Comparison of ENCODE assay signal across 34 cellular contexts in genomic region chr2:2749206-2749598, GRCh38.
"Had no signal": no experiment of that assay in that cellular context is flagged by ENCODE, and none has a peak within 500 bp of the region (broad histone marks: within the 10 kb centered on the region; RNA-seq: fewer than 3 reads in every experiment).

No MANE protein-coding gene starts in this region.

- H3K4me1 Mint-ChIP-seq: activated B cell treated with CpG ODN at 0.5 μM for 24 hours; activated CD4-positive, alpha-beta T cell treated with anti-CD3 and anti-CD28 coated beads, Interleukin-2, amount 10 ng/mL, durations not matched to agents 24 days and 14 days; activated naive CD8-positive, alpha-beta T cell treated with anti-CD3 and anti-CD28 coated beads for 36 hours; activated T-helper 17 cell treated with anti-CD3 and anti-CD28 coated beads, Interleukin-2, amount 50 U/mL, for 72 hours had no signal

- H3K27ac ChIP-seq: adrenal gland, body of pancreas, brain microvascular endothelial cell, breast epithelium, VCaP had no signal

- H3K27me3 ChIP-seq: adrenal gland, body of pancreas, brain microvascular endothelial cell, breast epithelium had no signal

- H3K4me3 Mint-ChIP-seq: activated B cell treated with CpG ODN at 0.5 μM for 24 hours; activated CD4-positive, alpha-beta memory T cell treated with anti-CD3 and anti-CD28 coated beads for 36 hours; activated CD4-positive, alpha-beta T cell treated with anti-CD3 and anti-CD28 coated beads, Interleukin-2, amount 10 ng/mL, durations not matched to agents 24 days and 14 days; activated CD8-positive, alpha-beta T cell treated with anti-CD3 and anti-CD28 coated beads for 36 hours; activated naive CD4-positive, alpha-beta T cell treated with anti-CD3 and anti-CD28 coated beads for 36 hours; activated naive CD8-positive, alpha-beta T cell treated with anti-CD3 and anti-CD28 coated beads for 36 hours; activated T-cell treated with anti-CD3 and anti-CD28 coated beads, Interleukin-2, amount 50 U/mL, for 4 hours; activated T-cell treated with anti-CD3 and anti-CD28 coated beads, Interleukin-2, amount 50 U/mL, for 72 hours; activated T-helper 1 cell treated with anti-CD3 and anti-CD28 coated beads, Interleukin-12 subunit alpha, Interleukin-12 subunit beta, Interleukin-2, Interleukin-4 antibody, amounts not matched to agents 30 ng/mL and 10 ng/mL and 1 ng/mL, durations not matched to agents 14 hours and 24 hours and 36 hours; activated T-helper 17 cell treated with anti-CD3 and anti-CD28 coated beads, Interleukin-2, amount 50 U/mL, for 72 hours; T-helper 1 cell treated with Interleukin-12 subunit alpha and Interleukin-12 subunit beta and Interleukin-4 antibody, amounts not matched to agents 30 μg/mL and 1 μg/mL, for 36 hours; T-helper 2 cell treated with Interferon-gamma antibody and Interleukin-4, amounts not matched to agents 5 μg/mL and 100 μg/mL, for 36 hours had no signal

- DNase-seq: activated B cell treated with CpG ODN at 0.5 μM for 24 hours; activated CD4-positive, alpha-beta memory T cell treated with anti-CD3 and anti-CD28 coated beads for 36 hours; activated CD4-positive, alpha-beta T cell treated with anti-CD3 and anti-CD28 coated beads for 4 hours; activated CD4-positive, alpha-beta T cell treated with anti-CD3 and anti-CD28 coated beads, Interleukin-2, amount 10 ng/mL, durations not matched to agents 24 days and 14 days; activated CD4-positive, alpha-beta T cell treated with anti-CD3 and anti-CD28 coated beads, Interleukin-2, amount 50 U/mL, for 1 hour; activated CD4-positive, alpha-beta T cell treated with anti-CD3 and anti-CD28 coated beads, Interleukin-2, amount 50 U/mL, for 4 hours; activated CD4-positive, CD25-positive, alpha-beta regulatory T cell treated with anti-CD3 and anti-CD28 coated beads, Interleukin-2, amount 50 U/mL, for 72 hours; activated CD8-positive, alpha-beta memory T cell treated with anti-CD3 and anti-CD28 coated beads, Interleukin-2, amount 50 U/mL, for 4 hours; activated CD8-positive, alpha-beta T cell treated with anti-CD3 and anti-CD28 coated beads for 36 hours; activated effector memory CD4-positive, alpha-beta T cell treated with anti-CD3 and anti-CD28 coated beads, Interleukin-2, amount 50 U/mL, for 16 hours; activated gamma-delta T cell treated with Interleukin-2 at 50 U/mL for 16 hours; activated naive CD4-positive, alpha-beta T cell; activated naive CD4-positive, alpha-beta T cell treated with anti-CD3 and anti-CD28 coated beads for 36 hours; activated naive CD4-positive, alpha-beta T cell treated with anti-CD3 and anti-CD28 coated beads, Interleukin-2, amount 50 U/mL, for 16 hours; activated naive CD8-positive, alpha-beta T cell treated with anti-CD3 and anti-CD28 coated beads for 36 hours; activated T-cell treated with anti-CD3 and anti-CD28 coated beads for 4 hours; activated T-cell treated with anti-CD3 and anti-CD28 coated beads, Interleukin-2, amount 50 U/mL, for 1 hour; activated T-cell treated with anti-CD3 and anti-CD28 coated beads, Interleukin-2, amount 50 U/mL, for 4 hours; activated T-cell treated with anti-CD3 and anti-CD28 coated beads, Interleukin-2, amount 50 U/mL, for 72 hours; adrenal gland; amniotic stem cell; body of pancreas; brain microvascular endothelial cell; central memory CD4-positive, alpha-beta T cell; T-helper 1 cell; T-helper 2 cell; T-helper 9 cell had no signal

- H3K36me3 Mint-ChIP-seq: activated CD4-positive, alpha-beta memory T cell treated with anti-CD3 and anti-CD28 coated beads for 36 hours; activated naive CD8-positive, alpha-beta T cell treated with anti-CD3 and anti-CD28 coated beads for 36 hours had no signal

- ATAC-seq: activated CD8-positive, alpha-beta T cell treated with anti-CD3 and anti-CD28 coated beads for 36 hours; activated naive CD4-positive, alpha-beta T cell treated with anti-CD3 and anti-CD28 coated beads, Interleukin-2, amount 50 U/mL, for 72 hours; activated T-cell treated with anti-CD3 and anti-CD28 coated beads, Interleukin-2, amount 50 U/mL, for 4 hours; activated T-cell treated with anti-CD3 and anti-CD28 coated beads, Interleukin-2, amount 50 U/mL, for 72 hours; activated T-helper 17 cell treated with anti-CD3 and anti-CD28 coated beads, Interleukin-2, amount 50 U/mL, for 72 hours; body of pancreas had no signal

- H3K27ac Mint-ChIP-seq: activated B cell treated with CpG ODN at 0.5 μM for 24 hours; activated CD4-positive, alpha-beta memory T cell treated with anti-CD3 and anti-CD28 coated beads for 36 hours; activated CD4-positive, alpha-beta T cell treated with anti-CD3 and anti-CD28 coated beads, Interleukin-2, amount 10 ng/mL, durations not matched to agents 24 days and 14 days; activated CD8-positive, alpha-beta T cell treated with anti-CD3 and anti-CD28 coated beads for 36 hours; activated naive CD4-positive, alpha-beta T cell treated with anti-CD3 and anti-CD28 coated beads for 36 hours; activated naive CD4-positive, alpha-beta T cell treated with anti-CD3 and anti-CD28 coated beads, Interleukin-2, amount 50 U/mL, for 72 hours; activated naive CD8-positive, alpha-beta T cell treated with anti-CD3 and anti-CD28 coated beads for 36 hours; activated T-cell treated with anti-CD3 and anti-CD28 coated beads, Interleukin-2, amount 50 U/mL, for 72 hours; activated T-helper 1 cell treated with anti-CD3 and anti-CD28 coated beads, Interleukin-12 subunit alpha, Interleukin-12 subunit beta, Interleukin-2, Interleukin-4 antibody, amounts not matched to agents 30 ng/mL and 10 ng/mL and 1 ng/mL, durations not matched to agents 14 hours and 24 hours and 36 hours; activated T-helper 17 cell treated with anti-CD3 and anti-CD28 coated beads, Interleukin-2, amount 50 U/mL, for 72 hours; T-helper 1 cell treated with Interleukin-12 subunit alpha and Interleukin-12 subunit beta and Interleukin-4 antibody, amounts not matched to agents 30 μg/mL and 1 μg/mL, for 36 hours; T-helper 2 cell treated with Interferon-gamma antibody and Interleukin-4, amounts not matched to agents 5 μg/mL and 100 μg/mL, for 36 hours had no signal

- H3K27me3 Mint-ChIP-seq: activated B cell treated with CpG ODN at 0.5 μM for 24 hours; activated CD4-positive, alpha-beta memory T cell treated with anti-CD3 and anti-CD28 coated beads for 36 hours; activated CD4-positive, alpha-beta T cell treated with anti-CD3 and anti-CD28 coated beads, Interleukin-2, amount 10 ng/mL, durations not matched to agents 24 days and 14 days; activated naive CD8-positive, alpha-beta T cell treated with anti-CD3 and anti-CD28 coated beads for 36 hours; activated T-helper 17 cell treated with anti-CD3 and anti-CD28 coated beads, Interleukin-2, amount 50 U/mL, for 72 hours had no signal

- H3K9me3 ChIP-seq: adrenal gland had no signal

- H3K4me3 ChIP-seq: adrenal gland, body of pancreas, breast epithelium had no signal

- H3K36me3 ChIP-seq: adrenal gland, brain microvascular endothelial cell, breast epithelium had no signal

- H3K4me1 ChIP-seq: adrenal gland, body of pancreas, breast epithelium had no signal
